ENCODE assay signal across 10 cellular contexts in genomic region chr6:155495011-155495768, GRCh38. TPM values are rescaled to one million over a fixed set of nuclear protein-coding genes. Genes with fewer than 3 reads are reported as not detected.
DNase-seq lines count a peak whose midpoint lies in the region; ATAC-seq and TF ChIP-seq lines count a peak whose summit lies in the region.
"Had no signal": no experiment of that assay in that cellular context is flagged by ENCODE, and none has a peak within 500 bp of the region (broad histone marks: within the 10 kb centered on the region; RNA-seq: fewer than 3 reads in every experiment).

No MANE protein-coding gene starts in this region.

- H3K4me1 Mint-ChIP-seq in activated T-helper 17 cell treated with anti-CD3 and anti-CD28 coated beads, Interleukin-2, amount 50 U/mL, for 72 hours = peaks cover 9% of the 10 kb centered on the region

- H3K27me3 ChIP-seq in tibial artery = no peaks in the 10 kb centered on the region
- H3K27me3 ChIP-seq: BLaER1 had no signal

- H3K27ac Mint-ChIP-seq in activated T-helper 17 cell treated with anti-CD3 and anti-CD28 coated beads, Interleukin-2, amount 50 U/mL, for 72 hours = peak overlapping the region; percentile 31

- no peak overlapping the region for H3K4me3 ChIP-seq in tibial artery
- H3K4me3 ChIP-seq: BLaER1 had no signal

- no peak for ATAC-seq in activated T-helper 17 cell treated with anti-CD3 and anti-CD28 coated beads, Interleukin-2, amount 50 U/mL, for 72 hours (replicated peaks)
- ATAC-seq in GM21360 (IDR thresholded peaks at IDR 0.05; ENCODE audit: unreplicated experiment) = no peak

- intact Hi-C loops in tibial artery (cut with DNase I; ENCODE audit: low total_unique reads) = loop anchor here (2.0 kb wide), 1 partner anchor 34 kb away; no protein-coding TSS in a partner anchor

- H3K36me3 ChIP-seq in tibial artery = no peaks in the 10 kb centered on the region
- H3K36me3 ChIP-seq: BLaER1 had no signal

- peak in 1 of 2 experiments; percentile 29 for TF ChIP-seq CTCF in tibial artery (IDR thresholded peaks at IDR 0.05)

- peak overlapping the region; percentile 80 to 82 for H3K27ac ChIP-seq in tibial artery
- H3K27ac ChIP-seq: BLaER1 had no signal

- H3K9me3 Mint-ChIP-seq in activated T-helper 17 cell treated with anti-CD3 and anti-CD28 coated beads, Interleukin-2, amount 50 U/mL, for 72 hours = no peaks in the 10 kb centered on the region

- no peaks in the 10 kb centered on the region for H3K36me3 Mint-ChIP-seq in activated T-helper 17 cell treated with anti-CD3 and anti-CD28 coated beads, Interleukin-2, amount 50 U/mL, for 72 hours (ENCODE audit: low read depth)

- no peaks in the 10 kb centered on the region for H3K9me3 ChIP-seq in tibial artery

- no peak overlapping the region for H3K4me3 Mint-ChIP-seq in activated T-helper 17 cell treated with anti-CD3 and anti-CD28 coated beads, Interleukin-2, amount 50 U/mL, for 72 hours

- peaks cover 6 to 40% (median 28%) of the 10 kb centered on the region in 4 donors for H3K4me1 ChIP-seq in tibial artery
- H3K4me1 ChIP-seq: BLaER1 had no signal

- peaks cover 6% of the 10 kb centered on the region for H3K27me3 Mint-ChIP-seq in activated T-helper 17 cell treated with anti-CD3 and anti-CD28 coated beads, Interleukin-2, amount 50 U/mL, for 72 hours

- DNase-seq in NCI-H1417 (lab: John Stamatoyannopoulos, UW) (peak in 2 of 3 experiments; percentile 31 to 58), NCI-H1417 treated with DMSO at 0.1 percent for 48 hours (lab: John Stamatoyannopoulos, UW) (no peak), iPS-NIHi11 (ENCODE audit: low spot score) (peak; percentile 55), tibial artery (peak; percentile 73 to 74), epidermal melanocyte (ENCODE audit: insufficient read length, low spot score) (no peak)
- no peak for DNase-seq in NK-92 treated with Interleukin-12 subunit alpha and Interleukin-12 subunit beta, amount 100 ng/mL, for 24 hours (lab: John Stamatoyannopoulos, UW)

RNA-seq across cellular contexts. Expression of gene NOX3, which starts 39.6 kb away (rescaled TPM):
- total RNA-seq in activated T-helper 17 cell treated with anti-CD3 and anti-CD28 coated beads, Interleukin-2, amount 50 U/mL, for 72 hours = not detected
- total RNA-seq: T-helper 2 cell treated with Interferon-gamma antibody and Interleukin-4, amounts not matched to agents 100 ng/mL and 5 ng/mL, for 36 hours had no signal

Comparison
In these comparisons a context has a peak if more than half of its experiments do, and no peak if none do; other contexts are left out.
1. DNase-seq: peak in NCI-H1417 (2 of 3), iPS-NIHi11 (single experiment) and tibial artery (2 of 2); none in NCI-H1417 treated with DMSO at 0.1 percent for 48 hours (single experiment), epidermal melanocyte (single experiment) and NK-92 treated with Interleukin-12 subunit alpha and Interleukin-12 subunit beta, amount 100 ng/mL, for 24 hours (single experiment).